ENCODE assay signal across 24 cellular contexts in the genomic region with DNA sequence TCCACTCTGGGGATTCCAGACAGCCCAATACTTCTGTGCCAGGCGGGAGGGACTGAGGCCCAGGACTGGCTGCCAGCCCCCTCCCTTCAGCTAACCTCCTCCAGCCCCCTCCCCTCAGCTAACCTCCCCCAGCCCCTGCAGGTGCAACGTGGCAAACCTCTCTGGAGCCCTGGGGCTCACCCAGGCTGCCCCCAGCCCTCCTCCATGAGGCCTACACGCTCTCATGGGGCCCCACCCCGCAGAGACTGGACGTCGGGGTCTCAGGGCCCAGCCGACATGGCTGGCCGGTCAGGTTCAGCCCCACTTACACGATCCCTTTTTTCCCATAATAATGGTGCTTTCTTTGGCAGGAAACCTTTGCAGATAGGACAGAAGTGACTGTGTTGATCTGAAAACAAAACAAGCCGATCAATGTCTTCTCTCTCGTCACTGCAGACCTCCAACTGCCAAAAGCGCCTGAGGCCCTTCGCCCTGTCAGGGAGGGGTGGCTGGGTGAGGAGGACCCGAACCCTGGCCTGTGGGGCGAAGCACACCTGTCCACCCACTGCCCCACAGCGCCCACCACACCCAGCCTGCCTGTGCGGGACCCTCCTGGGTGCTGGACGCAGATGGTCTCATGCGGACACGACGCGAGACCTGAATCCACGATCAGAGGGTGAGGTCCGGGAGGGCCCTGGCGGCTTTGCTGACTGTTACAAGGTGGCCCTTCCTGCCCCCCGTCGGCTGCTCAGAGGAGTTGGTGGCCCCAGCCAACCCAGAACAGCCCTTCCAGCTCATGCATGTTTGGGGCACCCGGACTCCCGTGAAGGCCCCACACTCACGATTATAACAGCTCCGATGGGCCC.
"Had no signal": no experiment of that assay in that cellular context is flagged by ENCODE, and none has a peak within 500 bp of the region (broad histone marks: within the 10 kb centered on the region; RNA-seq: fewer than 3 reads in every experiment).

No MANE protein-coding gene starts in this region.

- H3K27ac ChIP-seq: brain microvascular endothelial cell, heart right ventricle, pancreas, prostate gland, thoracic aorta, uterus had no signal

- H3K4me3 ChIP-seq: esophagus squamous epithelium, heart right ventricle, pancreas, prostate gland, thoracic aorta, uterus had no signal

- H3K27ac Mint-ChIP-seq: activated B cell treated with CpG ODN at 0.5 μM for 24 hours; activated CD8-positive, alpha-beta T cell treated with anti-CD3 and anti-CD28 coated beads for 36 hours; activated T-helper 17 cell treated with anti-CD3 and anti-CD28 coated beads, Interleukin-2, amount 50 U/mL, for 72 hours; dendritic cell treated with granulocyte-macrophage colony-stimulating factor and Interleukin-4, amounts not matched to agents 40 ng/mL and 50 ng/mL, for 4 days; stimulated activated naive CD8-positive, alpha-beta T cell treated with anti-CD3 and anti-CD28 coated beads, Interleukin-15, Interleukin-2, amounts not matched to agents 100 ng/mL and 50 ng/mL, for 24 hours; type B pancreatic cell had no signal

- H3K36me3 ChIP-seq: brain microvascular endothelial cell, heart right ventricle, pancreas, prostate gland, thoracic aorta, uterus had no signal

- H3K9me3 Mint-ChIP-seq: activated B cell treated with CpG ODN at 0.5 μM for 24 hours; activated CD8-positive, alpha-beta T cell treated with anti-CD3 and anti-CD28 coated beads for 36 hours; activated T-cell treated with anti-CD3 and anti-CD28 coated beads, Interleukin-2, amount 50 U/mL, for 4 hours; activated T-helper 17 cell treated with anti-CD3 and anti-CD28 coated beads, Interleukin-2, amount 50 U/mL, for 72 hours; dendritic cell treated with granulocyte-macrophage colony-stimulating factor and Interleukin-4, amounts not matched to agents 40 ng/mL and 50 ng/mL, for 4 days; stimulated activated naive CD8-positive, alpha-beta T cell treated with anti-CD3 and anti-CD28 coated beads, Interleukin-15, Interleukin-2, amounts not matched to agents 100 ng/mL and 50 ng/mL, for 24 hours; type B pancreatic cell had no signal

- H3K27me3 Mint-ChIP-seq: activated B cell treated with CpG ODN at 0.5 μM for 24 hours; activated T-helper 17 cell treated with anti-CD3 and anti-CD28 coated beads, Interleukin-2, amount 50 U/mL, for 72 hours; stimulated activated naive CD8-positive, alpha-beta T cell treated with anti-CD3 and anti-CD28 coated beads, Interleukin-15, Interleukin-2, amounts not matched to agents 100 ng/mL and 50 ng/mL, for 24 hours; type B pancreatic cell had no signal

- H3K27me3 ChIP-seq: brain microvascular endothelial cell, pancreas, uterus had no signal

- H3K36me3 Mint-ChIP-seq: naive thymus-derived CD4-positive, alpha-beta T cell; type B pancreatic cell had no signal

- H3K9me3 ChIP-seq: esophagus squamous epithelium, heart right ventricle, pancreas, prostate gland, thoracic aorta, uterus had no signal

- DNase-seq: activated B cell treated with CpG ODN at 0.5 μM for 24 hours; activated CD4-positive, alpha-beta T cell treated with anti-CD3 and anti-CD28 coated beads, Interleukin-2, amount 50 U/mL, for 1 hour; activated CD8-positive, alpha-beta T cell treated with anti-CD3 and anti-CD28 coated beads for 36 hours; activated gamma-delta T cell treated with Interleukin-2 at 50 U/mL for 16 hours; activated naive CD4-positive, alpha-beta T cell treated with anti-CD3 and anti-CD28 coated beads, Interleukin-2, amount 50 U/mL, for 16 hours; activated T-cell treated with anti-CD3 and anti-CD28 coated beads, Interleukin-2, amount 50 U/mL, for 4 hours; amniotic stem cell; brain microvascular endothelial cell; caudate nucleus; esophagus squamous epithelium; foreskin melanocyte; midbrain; naive thymus-derived CD4-positive, alpha-beta T cell; nucleus accumbens; stimulated activated CD4-positive, alpha-beta T cell treated with anti-CD3 and anti-CD28 coated beads, Interleukin-2, amount 100 ng/mL, for 48 hours; uterus had no signal

- H3K4me1 ChIP-seq: heart right ventricle, pancreas, uterus had no signal

- ATAC-seq: activated CD8-positive, alpha-beta T cell treated with anti-CD3 and anti-CD28 coated beads for 36 hours; activated T-cell treated with anti-CD3 and anti-CD28 coated beads, Interleukin-2, amount 50 U/mL, for 4 hours; activated T-helper 17 cell treated with anti-CD3 and anti-CD28 coated beads, Interleukin-2, amount 50 U/mL, for 72 hours; heart right ventricle; naive thymus-derived CD4-positive, alpha-beta T cell; pancreas had no signal

- H3K4me3 Mint-ChIP-seq: activated B cell treated with CpG ODN at 0.5 μM for 24 hours; activated CD8-positive, alpha-beta T cell treated with anti-CD3 and anti-CD28 coated beads for 36 hours; activated T-cell treated with anti-CD3 and anti-CD28 coated beads, Interleukin-2, amount 50 U/mL, for 4 hours; dendritic cell treated with granulocyte-macrophage colony-stimulating factor and Interleukin-4, amounts not matched to agents 40 ng/mL and 50 ng/mL, for 4 days; stimulated activated naive CD8-positive, alpha-beta T cell treated with anti-CD3 and anti-CD28 coated beads, Interleukin-15, Interleukin-2, amounts not matched to agents 100 ng/mL and 50 ng/mL, for 24 hours; type B pancreatic cell had no signal
